ENCODE assay signal across 1 cellular context in genomic region chr4:42348692-42349091, GRCh38.
TF ChIP-seq lines count a peak whose summit lies in the region.

No MANE protein-coding gene starts in this region.

TF ChIP-seq in GM23338, 12 proteins besides CTCF, POLR2A, EP300 and RAD21 (continued from another document):
- TF ChIP-seq ZNF462 (CRISPR knock-in tag; IDR thresholded peaks at IDR 0.05) = no peak
- TF ChIP-seq STAT1 (IDR thresholded peaks at IDR 0.05; ENCODE audit: unreplicated experiment) = no peak
- TF ChIP-seq CREB1 (CRISPR knock-in tag; IDR thresholded peaks at IDR 0.05; ENCODE audit: low read depth) = no peak
- no peak for TF ChIP-seq ZNF114 (CRISPR knock-in tag; IDR thresholded peaks at IDR 0.05)
- TF ChIP-seq ZNF331 (CRISPR knock-in tag; IDR thresholded peaks at IDR 0.05; ENCODE audit: low read depth) = no peak
- no peak for TF ChIP-seq POLR2AphosphoS5 (IDR thresholded peaks at IDR 0.05; ENCODE audit: low read depth)
- no peak for TF ChIP-seq EZH2 (IDR thresholded peaks at IDR 0.05; ENCODE audit: low read depth, unreplicated experiment)
- no peak for TF ChIP-seq NANOG (IDR thresholded peaks at IDR 0.05; ENCODE audit: borderline replicate concordance)
